ENCODE assay signal across 31 cellular contexts in the genomic region with DNA sequence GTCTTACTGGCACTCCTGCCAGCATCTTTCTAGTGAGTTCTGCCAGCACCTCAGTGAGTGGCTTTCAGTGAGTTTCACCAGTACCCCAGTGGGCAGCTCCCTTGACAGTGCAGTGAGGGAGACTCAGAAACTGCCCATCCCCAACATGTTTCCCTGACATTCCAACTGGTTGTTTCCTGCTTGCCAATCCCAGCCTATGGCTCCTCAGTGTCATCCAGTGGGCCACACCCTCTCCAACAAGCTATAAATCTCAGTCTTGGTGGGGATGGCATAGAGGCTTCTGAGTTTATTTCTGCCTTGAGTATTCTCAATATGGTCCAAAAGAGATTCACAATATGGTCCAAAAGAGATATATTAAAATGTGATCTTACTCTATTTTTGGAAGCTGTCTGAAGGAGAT.
A peak's percentile ranks its signal among the peaks of the same experiment; 100 is the strongest.
DNase-seq lines count a peak whose midpoint lies in the region; ATAC-seq and TF ChIP-seq lines count a peak whose summit lies in the region.
"Had no signal": no experiment of that assay in that cellular context is flagged by ENCODE, and none has a peak within 500 bp of the region (broad histone marks: within the 10 kb centered on the region; RNA-seq: fewer than 3 reads in every experiment).

No MANE protein-coding gene starts in this region.

- no peak for ATAC-seq in IMR-90 (ENCODE audit: low read depth)
- ATAC-seq in left colon, result peak; percentile 90
- peak; percentile 67 for ATAC-seq in mucosa of descending colon
- ATAC-seq: A549; CD8-positive, alpha-beta T cell had no signal

- H3K4me2 ChIP-seq in IMR-90 (ENCODE audit: low read depth, low read length), result no peak overlapping the region
- H3K4me2 ChIP-seq: A549; BLaER1; BLaER1 treated with 17β-estradiol and CSF1 and Interleukin-3, amounts not matched to agents 10 nM and 100 nM had no signal

- no peak for TF ChIP-seq POLR2A in IMR-90 (IDR thresholded peaks at IDR 0.05; ENCODE audit: low read depth, low read length)

- no peak overlapping the region for H2BK15ac ChIP-seq in IMR-90 (ENCODE audit: low read depth, low read length)

- TF ChIP-seq RAD21 in IMR-90 (IDR thresholded peaks at IDR 0.05; ENCODE audit: low read length), result no peak

- no peaks in the 10 kb centered on the region for H4K20me1 ChIP-seq in IMR-90 (ENCODE audit: insufficient read depth, low read length)
- H4K20me1 ChIP-seq: BLaER1; BLaER1 treated with 17β-estradiol and CSF1 and Interleukin-3, amounts not matched to agents 10 nM and 100 nM had no signal

- no peak overlapping the region for H4K8ac ChIP-seq in IMR-90 (ENCODE audit: low read depth in 2 of 2, low read length in 2 of 2)

- H2BK20ac ChIP-seq in IMR-90 (ENCODE audit: low read depth, low read length), result no peak overlapping the region

- H3K14ac ChIP-seq in IMR-90 (replicated peaks; ENCODE audit: low read depth, low read length), result no peak overlapping the region

- in situ Hi-C loops in IMR-90 (cut with MboI; ENCODE audit: low sequenced_read_pairs), result no loop called here

- DNase-seq in IMR-90 (no peak), left colon (no peak), mucosa of descending colon (no peak), D341Med (ENCODE audit: low spot score) (no peak), NCI-H2107 (lab: John Stamatoyannopoulos, UW) (no peak), ureter (ENCODE audit: low spot score) (no peak)
- DNase-seq: 8988T; ACHN; AML-193; BE2C; C1 segment of cervical spinal cord; Caco-2; Calu3; CD4-positive, alpha-beta memory T cell; CD4-positive, alpha-beta T cell; CD4-positive, CD25-positive, alpha-beta regulatory T cell; CD8-positive, alpha-beta memory T cell; CD8-positive, alpha-beta T cell; COR-L47; DMS 273 treated with DMSO at 0.1 percent for 48 hours; DMS153; DMS53; DMS79; DMS79 treated with DMSO at 0.1 percent for 48 hours; DND-41; EL had no signal

- no peaks in the 10 kb centered on the region for H3K4me1 ChIP-seq in IMR-90 (ENCODE audit: control insufficient read depth, insufficient read depth, low read length)
- H3K4me1 ChIP-seq in mucosa of descending colon (ENCODE audit: low read depth), result no peaks in the 10 kb centered on the region
- H3K4me1 ChIP-seq: A549; BE2C; BLaER1; BLaER1 treated with 17β-estradiol and CSF1 and Interleukin-3, amounts not matched to agents 10 nM and 100 nM; Caco-2 had no signal

- H4K5ac ChIP-seq in IMR-90 (ENCODE audit: low read depth, low read length), result no peak overlapping the region

- H3K4me3 ChIP-seq in IMR-90 (ENCODE audit: insufficient read depth, low read depth, low read length) (no peak overlapping the region), mucosa of descending colon (no peak overlapping the region)
- H3K4me3 ChIP-seq: A549; BLaER1; BLaER1 treated with 17β-estradiol and CSF1 and Interleukin-3, amounts not matched to agents 10 nM and 100 nM had no signal

- dilution Hi-C loops in IMR-90 (cut with HindIII; ENCODE audit: low sequenced_read_pairs, unreplicated experiment), result no loop called here

- H3K4ac ChIP-seq in IMR-90 (ENCODE audit: low read depth, low read length), result no peak overlapping the region

- no peaks in the 10 kb centered on the region for H3K9me3 ChIP-seq in IMR-90 (ENCODE audit: control insufficient read depth, insufficient read depth, low read length)
- peaks cover under 1% of the 10 kb centered on the region for H3K9me3 ChIP-seq in mucosa of descending colon
- H3K9me3 ChIP-seq: A549, BE2C had no signal

- no peak overlapping the region for H3K27ac ChIP-seq in IMR-90 (ENCODE audit: insufficient read depth, low read length)
- H3K27ac ChIP-seq: 22Rv1; A549; BLaER1; BLaER1 treated with 17β-estradiol and CSF1 and Interleukin-3, amounts not matched to agents 10 nM and 100 nM; C4-2B had no signal

- no peak overlapping the region for H3K23ac ChIP-seq in IMR-90 (ENCODE audit: low read depth, low read length)

- no peaks in the 10 kb centered on the region for H3K36me3 ChIP-seq in IMR-90 (ENCODE audit: control insufficient read depth, insufficient read depth, low read length)
- no peaks in the 10 kb centered on the region for H3K36me3 ChIP-seq in mucosa of descending colon (ENCODE audit: low read depth)
- H3K36me3 ChIP-seq: BE2C; BLaER1; BLaER1 treated with 17β-estradiol and CSF1 and Interleukin-3, amounts not matched to agents 10 nM and 100 nM had no signal

- POLR2A ChIA-PET in IMR-90 (lab: Charles Lee; ENCODE audit: unreplicated experiment), result no interaction called here

- H3K9me1 ChIP-seq in IMR-90 (ENCODE audit: insufficient read depth, low read length), result no peaks in the 10 kb centered on the region

- H4K91ac ChIP-seq in IMR-90 (ENCODE audit: insufficient read depth, low read depth, low read length), result no peak overlapping the region

- CTCF ChIA-PET in IMR-90 (lab: Yijun Ruan, JAX), result no interaction called here

- no peak overlapping the region for H2BK5ac ChIP-seq in IMR-90 (ENCODE audit: low read depth, low read length, poor library complexity, severe bottlenecking)

- H3K56ac ChIP-seq in IMR-90 (ENCODE audit: extremely low read depth, insufficient read depth, low read length), result no peak overlapping the region

- H2AK5ac ChIP-seq in IMR-90 (ENCODE audit: low read depth, low read length), result no peak overlapping the region

- no peak for TF ChIP-seq CTCF in IMR-90 (conservative IDR thresholded peaks at IDR 0.05; ENCODE audit: low read depth, low read length)
- no peak for TF ChIP-seq CTCF in mucosa of descending colon (IDR thresholded peaks at IDR 0.05)

- no peaks in the 10 kb centered on the region for H3K27me3 ChIP-seq in IMR-90 (ENCODE audit: control insufficient read depth, insufficient read depth, low read length)
- H3K27me3 ChIP-seq: BLaER1; BLaER1 treated with 17β-estradiol and CSF1 and Interleukin-3, amounts not matched to agents 10 nM and 100 nM had no signal

- H3K79me1 ChIP-seq in IMR-90 (ENCODE audit: low read depth in 1 of 2, low read length in 2 of 2), result no peaks in the 10 kb centered on the region

- BruUV-seq in IMR-90 (replicated peaks; lab: Mats Ljungman, UMichigan), result no TSS peak

- H2AK9ac ChIP-seq in IMR-90 (replicated peaks; ENCODE audit: low read depth, low read length, poor library complexity), result no peak overlapping the region

- intact Hi-C loops in IMR-90 (cut with micrococcal nuclease), result no loop called here
- intact Hi-C loops in left colon (cut with DNase I, micrococcal nuclease), result no loop called here
- intact Hi-C loops in mucosa of descending colon (cut with DNase I, micrococcal nuclease), result no loop called here

- peak overlapping the region; percentile 18 for H2AFZ ChIP-seq in IMR-90 (replicated peaks; ENCODE audit: low read length, poor library complexity)

- H3K9ac ChIP-seq in IMR-90 (ENCODE audit: low read depth, low read length), result no peak overlapping the region
- H3K9ac ChIP-seq: BLaER1; BLaER1 treated with 17β-estradiol and CSF1 and Interleukin-3, amounts not matched to agents 10 nM and 100 nM had no signal

- no peak overlapping the region for H2BK120ac ChIP-seq in IMR-90 (ENCODE audit: low read depth, low read length)

- H3K18ac ChIP-seq in IMR-90 (ENCODE audit: low read depth, low read length), result no peak overlapping the region

TF ChIP-seq in IMR-90, 13 proteins besides CTCF, POLR2A, EP300 and RAD21:
- TF ChIP-seq SMC3 (IDR thresholded peaks at IDR 0.05; ENCODE audit: low read depth, low read length) (no peak), RCOR1 (IDR thresholded peaks at IDR 0.05; ENCODE audit: insufficient replicate concordance, low read length) (no peak), FOS (IDR thresholded peaks at IDR 0.05; ENCODE audit: low read depth, low read length) (no peak), BHLHE40 (IDR thresholded peaks at IDR 0.05; ENCODE audit: low read depth, low read length) (no peak), CHD1 (IDR thresholded peaks at IDR 0.05; ENCODE audit: low read depth, low read length) (no peak), MAFK (IDR thresholded peaks at IDR 0.05; ENCODE audit: low read depth, low read length) (no peak), CEBPB (IDR thresholded peaks at IDR 0.05; ENCODE audit: low read depth, low read length) (no peak), MAZ (IDR thresholded peaks at IDR 0.05; ENCODE audit: borderline replicate concordance, low read depth, low read length) (no peak), RFX5 (IDR thresholded peaks at IDR 0.05; ENCODE audit: low read depth, low read length) (no peak), MXI1 (IDR thresholded peaks at IDR 0.05; ENCODE audit: borderline replicate concordance, low read depth, low read length) (no peak), NFE2L2 (IDR thresholded peaks at IDR 0.05; ENCODE audit: low read depth, low read length) (no peak)
- TF ChIP-seq, protein P1, sequence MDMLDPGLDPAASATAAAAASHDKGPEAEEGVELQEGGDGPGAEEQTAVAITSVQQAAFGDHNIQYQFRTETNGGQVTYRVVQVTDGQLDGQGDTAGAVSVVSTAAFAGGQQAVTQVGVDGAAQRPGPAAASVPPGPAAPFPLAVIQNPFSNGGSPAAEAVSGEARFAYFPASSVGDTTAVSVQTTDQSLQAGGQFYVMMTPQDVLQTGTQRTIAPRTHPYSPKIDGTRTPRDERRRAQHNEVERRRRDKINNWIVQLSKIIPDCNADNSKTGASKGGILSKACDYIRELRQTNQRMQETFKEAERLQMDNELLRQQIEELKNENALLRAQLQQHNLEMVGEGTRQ (IDR thresholded peaks at IDR 0.05; ENCODE audit: low read depth, low read length), result no peak
- TF ChIP-seq, protein P2, sequence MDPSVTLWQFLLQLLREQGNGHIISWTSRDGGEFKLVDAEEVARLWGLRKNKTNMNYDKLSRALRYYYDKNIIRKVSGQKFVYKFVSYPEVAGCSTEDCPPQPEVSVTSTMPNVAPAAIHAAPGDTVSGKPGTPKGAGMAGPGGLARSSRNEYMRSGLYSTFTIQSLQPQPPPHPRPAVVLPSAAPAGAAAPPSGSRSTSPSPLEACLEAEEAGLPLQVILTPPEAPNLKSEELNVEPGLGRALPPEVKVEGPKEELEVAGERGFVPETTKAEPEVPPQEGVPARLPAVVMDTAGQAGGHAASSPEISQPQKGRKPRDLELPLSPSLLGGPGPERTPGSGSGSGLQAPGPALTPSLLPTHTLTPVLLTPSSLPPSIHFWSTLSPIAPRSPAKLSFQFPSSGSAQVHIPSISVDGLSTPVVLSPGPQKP (IDR thresholded peaks at IDR 0.05; ENCODE audit: borderline replicate concordance, low read depth, low read length), result no peak
